ENCODE assay signal across 9 cellular contexts in the genomic region with DNA sequence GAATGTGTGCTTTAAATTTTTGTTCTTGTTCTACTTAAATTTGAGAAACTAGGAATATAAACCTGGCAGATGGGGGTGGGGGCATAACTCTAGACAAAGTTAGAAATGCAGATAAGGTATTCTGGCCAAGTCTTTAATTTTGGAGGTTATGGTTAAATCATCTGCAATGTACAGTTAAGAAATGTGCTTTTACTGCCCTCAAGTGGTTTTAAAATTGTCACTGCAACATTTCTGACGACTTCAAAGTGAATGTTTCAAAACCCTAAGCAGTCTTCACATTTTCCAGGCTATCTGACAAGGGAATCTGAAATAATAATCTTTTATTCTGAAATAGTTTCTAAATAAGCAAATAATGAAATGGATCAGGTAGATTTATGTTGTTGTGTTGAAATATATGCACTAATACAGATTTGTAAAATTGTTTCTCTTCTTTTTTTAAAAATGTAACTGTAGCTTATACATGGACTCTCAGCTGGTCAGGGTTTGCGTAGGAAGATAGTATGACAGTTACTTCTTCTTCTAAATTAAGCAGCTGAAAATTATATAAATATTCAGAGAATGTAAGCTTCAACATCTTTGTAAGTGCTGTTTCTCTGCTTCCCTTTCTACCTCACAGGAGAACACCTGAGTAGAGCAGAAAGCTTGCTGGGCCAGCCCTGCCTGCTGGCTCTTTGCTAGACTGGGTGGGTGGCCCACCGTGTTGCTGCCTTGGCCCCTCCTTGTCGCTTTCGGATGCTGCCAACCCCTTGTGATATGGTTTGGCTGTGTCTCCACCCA. TPM values are rescaled to one million over a fixed set of nuclear protein-coding genes. Genes with fewer than 3 reads are reported as not detected.
DNase-seq lines count a peak whose midpoint lies in the region; ATAC-seq and TF ChIP-seq lines count a peak whose summit lies in the region.
"Had no signal": no experiment of that assay in that cellular context is flagged by ENCODE, and none has a peak within 500 bp of the region (broad histone marks: within the 10 kb centered on the region; RNA-seq: fewer than 3 reads in every experiment).

No MANE protein-coding gene starts in this region.

- no peaks in the 10 kb centered on the region for H3K27me3 Mint-ChIP-seq in progenitor cell of endocrine pancreas

- H3K4me1 Mint-ChIP-seq in progenitor cell of endocrine pancreas (ENCODE audit: low read depth), result no peaks in the 10 kb centered on the region

- DNase-seq in DMS153 (lab: John Stamatoyannopoulos, UW), result peak; percentile 1
- DNase-seq in NCI-H1105 (lab: John Stamatoyannopoulos, UW), result peak; percentile 32
- DNase-seq in SW 1271 (lab: John Stamatoyannopoulos, UW), result peak; percentile 4 to 76
- peak; percentile 63 for DNase-seq in fibroblast of the conjunctiva (ENCODE audit: low read depth)
- DNase-seq in progenitor cell of endocrine pancreas (ENCODE audit: low spot score, unreplicated experiment), result no peak
- DNase-seq in activated effector memory CD4-positive, alpha-beta T cell treated with anti-CD3 and anti-CD28 coated beads, Interleukin-2, amount 50 U/mL, for 16 hours, result no peak
- DNase-seq in GM19238 (ENCODE audit: insufficient read length, low spot score), result no peak

- H3K36me3 Mint-ChIP-seq in progenitor cell of endocrine pancreas (ENCODE audit: insufficient read depth), result no peaks in the 10 kb centered on the region

- TF ChIP-seq CTCF in progenitor cell of endocrine pancreas (IDR thresholded peaks at IDR 0.05; ENCODE audit: unreplicated experiment), result peak; percentile 71

- no peak overlapping the region for H3K27ac Mint-ChIP-seq in progenitor cell of endocrine pancreas
- H3K27ac Mint-ChIP-seq: T-helper 1 cell treated with Interleukin-12 subunit alpha and Interleukin-12 subunit beta and Interleukin-4 antibody, amounts not matched to agents 30 μg/mL and 1 μg/mL, for 36 hours had no signal

- ATAC-seq in GM21529 (IDR thresholded peaks at IDR 0.05; ENCODE audit: unreplicated experiment), result peak; percentile 75

- no peaks in the 10 kb centered on the region for H3K9me3 Mint-ChIP-seq in progenitor cell of endocrine pancreas (ENCODE audit: low read depth)
- H3K9me3 Mint-ChIP-seq: T-helper 1 cell treated with Interleukin-12 subunit alpha and Interleukin-12 subunit beta and Interleukin-4 antibody, amounts not matched to agents 30 μg/mL and 1 μg/mL, for 36 hours had no signal

- no peak overlapping the region for H3K4me3 Mint-ChIP-seq in progenitor cell of endocrine pancreas (ENCODE audit: low read depth)
- H3K4me3 Mint-ChIP-seq: T-helper 1 cell treated with Interleukin-12 subunit alpha and Interleukin-12 subunit beta and Interleukin-4 antibody, amounts not matched to agents 30 μg/mL and 1 μg/mL, for 36 hours had no signal

RNA-seq across cellular contexts. Expression of a gene that starts 45.0 kb away (rescaled TPM):
- total RNA-seq in progenitor cell of endocrine pancreas, result 0.07 and 0.16 TPM in 2 replicates

Comparison
In these comparisons a context has a peak if more than half of its experiments do, and no peak if none do; other contexts are left out.
1. DNase-seq: peak in DMS153 (single experiment), NCI-H1105 (single experiment), SW 1271 (2 of 2) and fibroblast of the conjunctiva (single experiment); none in progenitor cell of endocrine pancreas (single experiment), activated effector memory CD4-positive, alpha-beta T cell treated with anti-CD3 and anti-CD28 coated beads, Interleukin-2, amount 50 U/mL, for 16 hours (single experiment) and GM19238 (single experiment).